8 cellular contexts compared by ENCODE assay signal in genomic region chr15:78540955-78541743, GRCh38. TPM values are rescaled to one million over a fixed set of nuclear protein-coding genes. Genes with fewer than 3 reads are reported as not detected.
DNase-seq lines count a peak whose midpoint lies in the region; ATAC-seq and TF ChIP-seq lines count a peak whose summit lies in the region.

No MANE protein-coding gene starts in this region.

- H3K27me3 Mint-ChIP-seq in mesothelial cell of epicardium (ENCODE audit: low read depth), result no peaks in the 10 kb centered on the region

- peaks cover 20% of the 10 kb centered on the region for H3K36me3 Mint-ChIP-seq in mesothelial cell of epicardium

- H3K27ac Mint-ChIP-seq in mesothelial cell of epicardium, result peak overlapping the region; percentile 98

- ATAC-seq in HG03520 (IDR thresholded peaks at IDR 0.05; ENCODE audit: unreplicated experiment), result no peak

- peaks cover 16% of the 10 kb centered on the region for H3K4me1 Mint-ChIP-seq in mesothelial cell of epicardium

- peak overlapping the region; percentile 98 for H3K4me3 ChIP-seq in choroid plexus epithelial cell (ENCODE audit: low read depth, low read length)

- H3K4me3 Mint-ChIP-seq in mesothelial cell of epicardium, result peak overlapping the region; percentile 95

- no peaks in the 10 kb centered on the region for H3K9me3 Mint-ChIP-seq in mesothelial cell of epicardium

- no peak for TF ChIP-seq CTCF in choroid plexus epithelial cell (conservative IDR thresholded peaks at IDR 0.05; ENCODE audit: low read depth, low read length)
- TF ChIP-seq CTCF in mesothelial cell of epicardium (IDR thresholded peaks at IDR 0.05; ENCODE audit: unreplicated experiment), result no peak

- peak; percentile 62 for DNase-seq in activated CD8-positive, alpha-beta memory T cell treated with anti-CD3 and anti-CD28 coated beads for 24 hours
- no peak for DNase-seq in activated CD8-positive, alpha-beta memory T cell treated with anti-CD3 and anti-CD28 coated beads, Interleukin-2, amount 50 U/mL, for 48 hours
- peak; percentile 21 for DNase-seq in RKO (ENCODE audit: low spot score)
- peak; percentile 34 for DNase-seq in choroid plexus epithelial cell (ENCODE audit: low read depth)
- no peak for DNase-seq in mesothelial cell of epicardium (ENCODE audit: low spot score in 2 of 2, unreplicated experiment in 2 of 2)
- DNase-seq in NCI-H1436 (lab: John Stamatoyannopoulos, UW), result no peak
- no peak for DNase-seq in HuH-7.5 (ENCODE audit: low spot score)

RNA-seq across cellular contexts. Expression of gene PSMA4, which starts 0.9 kb away (rescaled TPM):
- 163 to 176 TPM (median 165 TPM) in 3 replicates for total RNA-seq in mesothelial cell of epicardium

RNA-seq across cellular contexts. Expression of gene CHRNA5, which starts 24.2 kb away (rescaled TPM):
- total RNA-seq in mesothelial cell of epicardium, result 5.1 to 7.6 TPM (median 5.5 TPM) in 3 replicates

RNA-seq across cellular contexts. Expression of gene HYKK, which starts 33.8 kb away (rescaled TPM):
- total RNA-seq in mesothelial cell of epicardium, result 5.6 to 7.0 TPM (median 6.0 TPM) in 3 replicates

Comparison
In these comparisons a context has a peak if more than half of its experiments do, and no peak if none do; other contexts are left out.
1. DNase-seq: peak in activated CD8-positive, alpha-beta memory T cell treated with anti-CD3 and anti-CD28 coated beads for 24 hours (single experiment), RKO (single experiment) and choroid plexus epithelial cell (single experiment); none in activated CD8-positive, alpha-beta memory T cell treated with anti-CD3 and anti-CD28 coated beads, Interleukin-2, amount 50 U/mL, for 48 hours (single experiment), mesothelial cell of epicardium (0 of 2), NCI-H1436 (single experiment) and HuH-7.5 (single experiment).